In genomic region chr15:39426552-39427532, GRCh38 we compare ENCODE assay signal across 8 cellular contexts.
DNase-seq lines count a peak whose midpoint lies in the region; ATAC-seq and FAIRE-seq lines count a peak whose summit lies in the region.

No MANE protein-coding gene starts in this region.

- peak; percentile 18 for DNase-seq in RCC 7860 (ENCODE audit: low spot score)
- peak; percentile 69 for DNase-seq in iris pigment epithelial cell (ENCODE audit: low read depth)
- DNase-seq in stimulated activated CD8-positive, alpha-beta memory T cell treated with anti-CD3 and anti-CD28 coated beads, Interleukin-12 subunit alpha, Interleukin-12 subunit beta, amount 100 ng/mL, for 4 hours (ENCODE audit: low read depth), result peak; percentile 65
- DNase-seq in NCI-H1417 treated with DMSO at 0.1 percent for 48 hours (lab: John Stamatoyannopoulos, UW), result no peak
- no peak for DNase-seq in NCI-H2029 (lab: John Stamatoyannopoulos, UW)

- H3K27ac Mint-ChIP-seq in activated T-helper 17 cell treated with anti-CD3 and anti-CD28 coated beads, Interleukin-2, amount 50 U/mL, for 72 hours, result peak overlapping the region; percentile 19

- FAIRE-seq in RCC 7860 (lab: Jason Lieb, UNC), result no peak

- no peaks in the 10 kb centered on the region for H3K9me3 Mint-ChIP-seq in activated T-helper 17 cell treated with anti-CD3 and anti-CD28 coated beads, Interleukin-2, amount 50 U/mL, for 72 hours

- H3K36me3 Mint-ChIP-seq in activated T-helper 17 cell treated with anti-CD3 and anti-CD28 coated beads, Interleukin-2, amount 50 U/mL, for 72 hours (ENCODE audit: low read depth), result no peaks in the 10 kb centered on the region

- H3K4me3 Mint-ChIP-seq in activated T-helper 17 cell treated with anti-CD3 and anti-CD28 coated beads, Interleukin-2, amount 50 U/mL, for 72 hours, result peak overlapping the region; percentile 59

- peak; percentile 86 for ATAC-seq in GM18909 (IDR thresholded peaks at IDR 0.05; ENCODE audit: poor library complexity, unreplicated experiment)
- ATAC-seq in HG03039 (IDR thresholded peaks at IDR 0.05; ENCODE audit: unreplicated experiment), result peak; percentile 83
- peak; percentile 90 for ATAC-seq in activated T-helper 17 cell treated with anti-CD3 and anti-CD28 coated beads, Interleukin-2, amount 50 U/mL, for 72 hours (replicated peaks)

- H3K4me1 Mint-ChIP-seq in activated T-helper 17 cell treated with anti-CD3 and anti-CD28 coated beads, Interleukin-2, amount 50 U/mL, for 72 hours, result peaks cover 13% of the 10 kb centered on the region

- peaks cover 9% of the 10 kb centered on the region for H3K27me3 Mint-ChIP-seq in activated T-helper 17 cell treated with anti-CD3 and anti-CD28 coated beads, Interleukin-2, amount 50 U/mL, for 72 hours

Comparison
In these comparisons a context has a peak if more than half of its experiments do, and no peak if none do; other contexts are left out.
1. DNase-seq: peak in RCC 7860 (single experiment), iris pigment epithelial cell (single experiment) and stimulated activated CD8-positive, alpha-beta memory T cell treated with anti-CD3 and anti-CD28 coated beads, Interleukin-12 subunit alpha, Interleukin-12 subunit beta, amount 100 ng/mL, for 4 hours (single experiment); none in NCI-H1417 treated with DMSO at 0.1 percent for 48 hours (single experiment) and NCI-H2029 (single experiment).
2. Peak in every context shown above with its lines, with median percentiles within 50 percentile points of each other: ATAC-seq.